ENCODE assay signal across 8 cellular contexts in the genomic region with DNA sequence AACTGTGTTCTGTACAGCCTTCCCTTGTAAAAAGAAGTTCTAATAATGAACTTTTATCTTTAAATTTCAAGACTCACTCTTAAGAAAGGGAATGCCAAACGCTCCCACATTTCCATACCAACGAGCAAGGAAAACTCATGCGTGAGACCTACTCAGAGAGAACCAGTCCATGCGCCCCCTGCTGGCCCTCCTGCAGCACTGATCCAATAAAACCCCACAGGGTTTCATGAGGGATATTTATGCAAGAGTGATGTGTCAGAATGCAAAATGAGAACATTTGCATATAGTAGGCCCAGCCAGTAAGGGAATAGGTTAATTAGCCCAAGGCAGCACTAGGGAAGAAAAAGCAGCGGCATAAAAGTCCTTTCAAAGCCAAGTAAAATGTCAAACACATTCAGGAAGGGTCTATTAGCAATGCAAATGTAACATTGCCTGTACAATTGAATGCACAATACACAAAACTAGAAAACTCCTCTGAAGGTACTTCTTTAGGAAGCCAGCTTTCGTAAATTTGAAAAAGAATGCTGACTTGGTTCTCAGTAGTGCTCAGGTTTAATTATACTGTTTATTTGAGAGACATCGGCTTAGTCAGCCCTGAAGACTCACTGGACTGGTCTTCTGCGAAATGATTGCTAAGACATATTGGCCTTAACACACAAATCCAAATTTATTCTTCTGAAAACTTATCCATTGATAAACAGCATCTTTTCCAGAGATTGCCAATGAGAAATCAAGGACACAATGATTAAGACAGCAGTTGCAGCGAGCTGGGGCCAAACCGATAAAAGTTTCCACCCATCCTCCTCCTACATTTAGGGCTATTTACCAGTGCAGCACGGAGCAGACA.
DNase-seq lines count a peak whose midpoint lies in the region; ATAC-seq, FAIRE-seq and TF ChIP-seq lines count a peak whose summit lies in the region.

No MANE protein-coding gene starts in this region.

- H4K8ac ChIP-seq in H1 (ENCODE audit: extremely low read depth, insufficient read depth, low read length): no peak overlapping the region

- peak; percentile 93 for TF ChIP-seq CTCF in 22Rv1 (IDR thresholded peaks at IDR 0.05)
- TF ChIP-seq CTCF in H1 (IDR thresholded peaks at IDR 0.05; ENCODE audit: control extremely low read depth in 1 of 3, insufficient read depth in 1 of 3, low read depth in 1 of 3, low read length in 3 of 3): peak; percentile 74 to 83 (median 79)

- CTCF ChIA-PET in activated CD4-positive, alpha-beta memory T cell treated with anti-CD3 and anti-CD28 coated beads, Interleukin-2, amount 10 ng/mL, durations not matched to agents 7 days and 5 days (lab: Charles Lee): interaction anchor here (0.6 to 6.5 kb wide), 38 partner anchors 9 to 757 kb away, joined by 3 to 63 read pairs (median 5); a partner anchor contains a TSS
- CTCF ChIA-PET in H1 (lab: Charles Lee; ENCODE audit: partially characterized antibody): interaction anchor here (0.6 to 9.7 kb wide), 38 partner anchors 9 to 755 kb away, joined by 3 to 92 read pairs (median 3); no protein-coding TSS in a partner anchor

- POLR2A ChIA-PET in activated CD4-positive, alpha-beta memory T cell treated with anti-CD3 and anti-CD28 coated beads, Interleukin-2, amount 10 ng/mL, durations not matched to agents 7 days and 5 days (lab: Charles Lee): interaction anchor here (0.8 to 1.6 kb wide), 7 partner anchors 9 to 430 kb away, joined by 3 to 9 read pairs (median 3); a partner anchor contains a TSS
- POLR2A ChIA-PET in H1 (lab: Charles Lee; ENCODE audit: partially characterized antibody): no interaction called here

- peaks cover 18% of the 10 kb centered on the region for H3K36me3 Mint-ChIP-seq in activated CD4-positive, alpha-beta memory T cell treated with anti-CD3 and anti-CD28 coated beads, Interleukin-2, amount 10 ng/mL, durations not matched to agents 7 days and 5 days (ENCODE audit: low read depth)

- no peaks in the 10 kb centered on the region for H4K20me1 ChIP-seq in H1 (replicated peaks in 1 of 2; ENCODE audit: control insufficient read depth in 1 of 2, insufficient read depth in 2 of 2, low read length in 2 of 2)

- H3K4me3 Mint-ChIP-seq in activated CD4-positive, alpha-beta memory T cell treated with anti-CD3 and anti-CD28 coated beads, Interleukin-2, amount 10 ng/mL, durations not matched to agents 7 days and 5 days: no peak overlapping the region

- H3K4me2 ChIP-seq in H1 (ENCODE audit: insufficient read depth in 1 of 2, low read depth in 2 of 2, low read length in 2 of 2): peak overlapping the region; percentile 22 to 52; a peak in 3 of 4 replicates

- H3K27me3 ChIP-seq in H1 (replicated peaks in 1 of 4; ENCODE audit: control insufficient read depth in 3 of 4, extremely low read depth in 1 of 4, insufficient read depth in 3 of 4, low read length in 3 of 4): no peaks in the 10 kb centered on the region

- H3K9ac ChIP-seq in H1 (replicated peaks in 1 of 4; ENCODE audit: extremely low read depth in 1 of 4, low read depth in 3 of 4, low read length in 3 of 4): no peak overlapping the region

- H3K9me3 Mint-ChIP-seq in activated CD4-positive, alpha-beta memory T cell treated with anti-CD3 and anti-CD28 coated beads, Interleukin-2, amount 10 ng/mL, durations not matched to agents 7 days and 5 days: no peaks in the 10 kb centered on the region

- H2BK120ac ChIP-seq in H1 (replicated peaks; ENCODE audit: low read depth, low read length): no peak overlapping the region

- H3K18ac ChIP-seq in H1 (ENCODE audit: extremely low read depth, low read length): no peak overlapping the region

- peak; percentile 50 to 52 for TF ChIP-seq RAD21 in H1 (IDR thresholded peaks at IDR 0.05 in 1 of 2, conservative IDR thresholded peaks at IDR 0.05 in 1 of 2; ENCODE audit: low read depth in 2 of 2, low read length in 2 of 2)

- H3K27me3 Mint-ChIP-seq in activated CD4-positive, alpha-beta memory T cell treated with anti-CD3 and anti-CD28 coated beads, Interleukin-2, amount 10 ng/mL, durations not matched to agents 7 days and 5 days: no peaks in the 10 kb centered on the region

- FAIRE-seq in GM12892 (lab: Jason Lieb, UNC): peak; percentile 77
- FAIRE-seq in H1 (lab: Jason Lieb, UNC): no peak

- TF ChIP-seq EP300 in H1 (IDR thresholded peaks at IDR 0.05; ENCODE audit: borderline replicate concordance in 1 of 2, low read depth in 2 of 2, low read length in 2 of 2): no peak

- WGBS in H1 (ENCODE audit: extremely low coverage in 1 of 2, insufficient coverage in 1 of 2, insufficient read length in 1 of 2, insufficient replicate concordance in 2 of 2, low coverage in 1 of 2, low lambda C conversion rate in 2 of 2, missing lambda C conversion rate in 1 of 2), 2 experiments: 20% methylated on average over 11 of the region's 11 CpGs; no CpG with 5 or more reads in 1 of the 2 experiments

- no peaks in the 10 kb centered on the region for H3K36me3 ChIP-seq in H1 (ENCODE audit: control insufficient read depth in 2 of 4, insufficient read depth in 4 of 4, low read length in 3 of 4)

- H3K4me1 ChIP-seq in H1 (replicated peaks in 1 of 4; ENCODE audit: control insufficient read depth in 3 of 4, insufficient read depth in 4 of 4, low read length in 3 of 4): peaks cover 0 to 5% (median 2%) of the 10 kb centered on the region in 4 experiments; a peak in 3 of 7 replicates

- H2AK5ac ChIP-seq in H1 (ENCODE audit: low read depth, low read length): no peak overlapping the region

- H2BK15ac ChIP-seq in H1 (ENCODE audit: low read length): no peak overlapping the region

- no peak overlapping the region for H3K4ac ChIP-seq in H1 (replicated peaks; ENCODE audit: insufficient read length, low read depth, low read length)

- H3K4me1 Mint-ChIP-seq in activated CD4-positive, alpha-beta memory T cell treated with anti-CD3 and anti-CD28 coated beads, Interleukin-2, amount 10 ng/mL, durations not matched to agents 7 days and 5 days: peaks cover 3% of the 10 kb centered on the region

- H2BK12ac ChIP-seq in H1 (ENCODE audit: low read depth, low read length): no peak overlapping the region

- TF ChIP-seq POLR2A in GM12892 (IDR thresholded peaks at IDR 0.05; ENCODE audit: low read depth, low read length) (no peak), H1 (IDR thresholded peaks at IDR 0.05; ENCODE audit: control extremely low read depth in 1 of 2, low read depth in 2 of 2, low read length in 2 of 2) (no peak)

- no peak overlapping the region for H2BK20ac ChIP-seq in H1 (ENCODE audit: low read length)

- H3K14ac ChIP-seq in H1 (ENCODE audit: insufficient read length): no peak overlapping the region

- no peak overlapping the region for H3K23ac ChIP-seq in H1 (ENCODE audit: insufficient read length)

- H2BK5ac ChIP-seq in H1 (ENCODE audit: low read depth, low read length): no peak overlapping the region

- H3K4me3 ChIP-seq in H1 (ENCODE audit: extremely low read depth in 1 of 4, insufficient read depth in 2 of 4, low read depth in 3 of 4, low read length in 4 of 4): peak overlapping the region in 2 of 4 experiments; percentile 16 to 32; a peak in 4 of 8 replicates

- H3K79me2 ChIP-seq in H1 (ENCODE audit: control insufficient read depth in 1 of 2, insufficient read depth in 2 of 2, low read length in 2 of 2): no peaks in the 10 kb centered on the region

- ATAC-seq in HG03175 (IDR thresholded peaks at IDR 0.05; ENCODE audit: unreplicated experiment): peak; percentile 62

- H3K23me2 ChIP-seq in H1 (ENCODE audit: low read depth, low read length): no peaks in the 10 kb centered on the region

- H3K27ac Mint-ChIP-seq in activated CD4-positive, alpha-beta memory T cell treated with anti-CD3 and anti-CD28 coated beads, Interleukin-2, amount 10 ng/mL, durations not matched to agents 7 days and 5 days: no peak overlapping the region

- H3K27ac ChIP-seq in 22Rv1 (no peak overlapping the region), H1 (ENCODE audit: low read depth, low read length) (no peak overlapping the region)

- DNase-seq in GM12892 (ENCODE audit: insufficient read length) (no peak), NCI-H748 treated with DMSO at 0.1 percent for 48 hours (lab: John Stamatoyannopoulos, UW) (peak; percentile 79), H1 (ENCODE audit: low read depth in 1 of 2, low spot score in 2 of 2) (peak in 1 of 2 experiments; percentile 75), midbrain (lab: John Stamatoyannopoulos, UW) (peak; percentile 82)
- DNase-seq in activated CD4-positive, alpha-beta memory T cell treated with anti-CD3 and anti-CD28 coated beads, Interleukin-2, amount 10 ng/mL, durations not matched to agents 7 days and 5 days: peak; percentile 68
- peak; percentile 80 for DNase-seq in stimulated activated CD8-positive, alpha-beta memory T cell treated with anti-CD3 and anti-CD28 coated beads, Interleukin-4, amount 100 ng/mL, for 48 hours

- H3K56ac ChIP-seq in H1 (replicated peaks; ENCODE audit: insufficient read length, low read depth, low read length): no peak overlapping the region

- H4K91ac ChIP-seq in H1 (replicated peaks; ENCODE audit: insufficient read length, low read length): no peak overlapping the region

- no peak overlapping the region for H2AFZ ChIP-seq in H1 (ENCODE audit: low read length)

- H3K79me1 ChIP-seq in H1 (ENCODE audit: low read depth, low read length): no peaks in the 10 kb centered on the region

- no peaks in the 10 kb centered on the region; a peak in 1 of 4 replicates for H3K9me3 ChIP-seq in H1 (ENCODE audit: insufficient read depth in 2 of 2, low read depth in 1 of 2, low read length in 1 of 2)

- no peak overlapping the region for H4K5ac ChIP-seq in H1 (ENCODE audit: insufficient read length, low read depth, low read length)

TF ChIP-seq in H1, 55 proteins besides CTCF, POLR2A, EP300 and RAD21 (continues in another document):
- TF ChIP-seq CREB1 (IDR thresholded peaks at IDR 0.05): 0 out of 2 replicates have a peak, but pooled peaks have one; percentile 13
- TF ChIP-seq CBX5 (IDR thresholded peaks at IDR 0.05; ENCODE audit: low read depth, low read length): no peak
- 0 out of 2 replicates have a peak, but pooled peaks have one; percentile 17 for TF ChIP-seq YY1 (IDR thresholded peaks at IDR 0.05; ENCODE audit: low read depth, low read length)
- TF ChIP-seq ZNF274 (IDR thresholded peaks at IDR 0.05; ENCODE audit: borderline replicate concordance, extremely low read depth, low read length): no peak
- no peak for TF ChIP-seq EZH2 (IDR thresholded peaks at IDR 0.05; ENCODE audit: low read depth, low read length, severe bottlenecking)
- TF ChIP-seq, protein P1, sequence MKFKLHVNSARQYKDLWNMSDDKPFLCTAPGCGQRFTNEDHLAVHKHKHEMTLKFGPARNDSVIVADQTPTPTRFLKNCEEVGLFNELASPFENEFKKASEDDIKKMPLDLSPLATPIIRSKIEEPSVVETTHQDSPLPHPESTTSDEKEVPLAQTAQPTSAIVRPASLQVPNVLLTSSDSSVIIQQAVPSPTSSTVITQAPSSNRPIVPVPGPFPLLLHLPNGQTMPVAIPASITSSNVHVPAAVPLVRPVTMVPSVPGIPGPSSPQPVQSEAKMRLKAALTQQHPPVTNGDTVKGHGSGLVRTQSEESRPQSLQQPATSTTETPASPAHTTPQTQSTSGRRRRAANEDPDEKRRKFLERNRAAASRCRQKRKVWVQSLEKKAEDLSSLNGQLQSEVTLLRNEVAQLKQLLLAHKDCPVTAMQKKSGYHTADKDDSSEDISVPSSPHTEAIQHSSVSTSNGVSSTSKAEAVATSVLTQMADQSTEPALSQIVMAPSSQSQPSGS (IDR thresholded peaks at IDR 0.05; ENCODE audit: low read length): no peak
- TF ChIP-seq MAFK (IDR thresholded peaks at IDR 0.05; ENCODE audit: low read depth, low read length): no peak
